ENCODE assay signal across 2 cellular contexts in genomic region chr13:100110269-100110668, GRCh38.
TF ChIP-seq lines count a peak whose summit lies in the region.

No MANE protein-coding gene starts in this region.

TF ChIP-seq in liver, 16 proteins besides CTCF, POLR2A, EP300 and RAD21:
- TF ChIP-seq FOXA2 (IDR thresholded peaks at IDR 0.05) (no peak), FOXA1 (IDR thresholded peaks at IDR 0.05) (no peak), RXRA (IDR thresholded peaks at IDR 0.05) (peak; percentile 23), YY1 (IDR thresholded peaks at IDR 0.05) (no peak), TAF1 (conservative IDR thresholded peaks at IDR 0.05) (no peak), SP1 (IDR thresholded peaks at IDR 0.05) (peak; percentile 18), EGR1 (IDR thresholded peaks at IDR 0.05; ENCODE audit: low read depth in 2 of 2) (no peak), HNF4A (conservative IDR thresholded peaks at IDR 0.05) (peak in 1 of 2 donors; percentile 59), JUND (IDR thresholded peaks at IDR 0.05) (no peak)

TF ChIP-seq in HepG2, 621 proteins besides CTCF, POLR2A, EP300 and RAD21:
- no peak for TF ChIP-seq HDAC1 (CRISPR knock-in tag; IDR thresholded peaks at IDR 0.05)
- TF ChIP-seq KLF9 (CRISPR knock-in tag; IDR thresholded peaks at IDR 0.05; ENCODE audit: low read depth): no peak
- TF ChIP-seq CEBPZ (IDR thresholded peaks at IDR 0.05; ENCODE audit: low read length): no peak
- no peak for TF ChIP-seq POLR2AphosphoS2 (IDR thresholded peaks at IDR 0.05; ENCODE audit: low read depth, low read length)
- TF ChIP-seq ZNF703 (CRISPR knock-in tag; IDR thresholded peaks at IDR 0.05; ENCODE audit: borderline replicate concordance): no peak
- no peak for TF ChIP-seq ZNF629 (CRISPR knock-in tag; conservative IDR thresholded peaks at IDR 0.05)
- no peak for TF ChIP-seq ZNF160 (CRISPR knock-in tag; IDR thresholded peaks at IDR 0.05)
TF ChIP-seq in HepG2: peak in this region for 0.
